Comparison of ENCODE assay signal across 8 cellular contexts in genomic region chr2:42359894-42360483, GRCh38. TPM values are rescaled to one million over a fixed set of nuclear protein-coding genes. Genes with fewer than 3 reads are reported as not detected.
DNase-seq lines count a peak whose midpoint lies in the region; ATAC-seq and TF ChIP-seq lines count a peak whose summit lies in the region.

No MANE protein-coding gene starts in this region.

- peak overlapping the region; percentile 87 for H3K9ac ChIP-seq in ES-I3 (ENCODE audit: low read depth, low read length)

- intact Hi-C loops in lower leg skin (cut with DNase I; ENCODE audit: low total_unique reads) (no loop called here), vagina (cut with DNase I) (loop anchor here (10.0 kb wide), 1 partner anchor 255 kb away; no protein-coding TSS in a partner anchor)

- DNase-seq in NCI-H524 (lab: John Stamatoyannopoulos, UW) (peak; percentile 55 to 77), astrocyte of the spinal cord (ENCODE audit: low read depth, low spot score) (no peak), lower leg skin (ENCODE audit: low spot score in 2 of 2) (no peak), vagina (ENCODE audit: extremely low spot score in 2 of 2) (peak in 1 of 2 donors; percentile 72), iPS-NIHi7 (ENCODE audit: extremely low spot score) (no peak), NCI-H2171 treated with DMSO at 0.1 percent for 48 hours (lab: John Stamatoyannopoulos, UW) (no peak)

- WGBS in lower leg skin, 2 donors: 3 to 7% methylated on average over 13 of the region's 13 CpGs

- H3K27me3 ChIP-seq in vagina: no peaks in the 10 kb centered on the region

- no peak for TF ChIP-seq CTCF in astrocyte of the spinal cord (IDR thresholded peaks at IDR 0.05; ENCODE audit: low read depth, low read length)
- no peak for TF ChIP-seq CTCF in lower leg skin (IDR thresholded peaks at IDR 0.05)
- no peak for TF ChIP-seq CTCF in vagina (IDR thresholded peaks at IDR 0.05)

- TF ChIP-seq POLR2A in lower leg skin (IDR thresholded peaks at IDR 0.05): no peak
- no peak for TF ChIP-seq POLR2A in vagina (IDR thresholded peaks at IDR 0.05)

- no peak for ATAC-seq in GM19395 (IDR thresholded peaks at IDR 0.05; ENCODE audit: unreplicated experiment)

- in situ Hi-C loops in astrocyte of the spinal cord (cut with HindIII; ENCODE audit: low sequenced_read_pairs): no loop called here

- peak overlapping the region; percentile 83 for H3K4me3 ChIP-seq in astrocyte of the spinal cord (ENCODE audit: low read depth, low read length)
- H3K4me3 ChIP-seq in lower leg skin (ENCODE audit: low read depth, poor library complexity, severe bottlenecking): peak overlapping the region; percentile 97
- H3K4me3 ChIP-seq in vagina: peak overlapping the region; percentile 54 to 91

- H3K27ac ChIP-seq in vagina: peak overlapping the region; percentile 94

- H3K36me3 ChIP-seq in ES-I3 (ENCODE audit: insufficient read depth, low read length) (no peaks in the 10 kb centered on the region), vagina (no peaks in the 10 kb centered on the region)

- H3K9me3 ChIP-seq in ES-I3 (ENCODE audit: control insufficient read depth, insufficient read depth, low read length) (no peaks in the 10 kb centered on the region), vagina (no peaks in the 10 kb centered on the region)

- H3K4me1 ChIP-seq in ES-I3 (ENCODE audit: insufficient read depth, low read length) (peaks cover 7% of the 10 kb centered on the region; the same call in 1 of the 2 replicates), vagina (peaks cover 52% of the 10 kb centered on the region)

RNA-seq across cellular contexts. Expression of gene COX7A2L, which starts 1.0 kb away (rescaled TPM):
- total RNA-seq in lower leg skin (100 to 1,000 TPM in 1 of 4 donors, 10 to 100 TPM in 3; 92.0 to 110 (median 94.4) TPM), vagina (83.2 TPM)

Comparison
In these comparisons a context has a peak if more than half of its experiments do, and no peak if none do; other contexts are left out.
1. DNase-seq: peak in NCI-H524 (2 of 2); none in astrocyte of the spinal cord (single experiment), lower leg skin (0 of 2), iPS-NIHi7 (single experiment) and NCI-H2171 treated with DMSO at 0.1 percent for 48 hours (single experiment).
2. Peak in every context shown above with its lines, with median percentiles within 50 percentile points of each other: H3K4me3 ChIP-seq.